ENCODE assay signal across 8 cellular contexts in the genomic region with DNA sequence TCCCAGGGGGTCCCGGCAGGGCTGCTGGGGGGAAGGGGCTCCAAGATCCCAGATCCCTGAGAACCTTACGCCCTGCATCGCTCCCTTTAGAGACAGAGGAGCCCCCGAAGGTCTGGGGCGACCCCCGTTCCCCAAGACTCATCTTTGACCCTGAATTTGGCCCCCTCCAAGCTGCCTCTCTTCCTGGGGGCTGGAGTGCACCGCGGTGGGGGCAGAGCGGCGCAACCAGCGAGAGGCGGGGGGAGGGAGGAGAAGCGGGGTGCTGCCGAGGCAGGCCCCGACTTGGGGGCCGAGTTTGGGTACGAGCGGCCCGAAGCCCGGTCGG. TPM values are rescaled to one million over a fixed set of nuclear protein-coding genes. Genes with fewer than 3 reads are reported as not detected.
DNase-seq lines count a peak whose midpoint lies in the region; ATAC-seq and TF ChIP-seq lines count a peak whose summit lies in the region.

No MANE protein-coding gene starts in this region.

- H3K4me1 ChIP-seq in right lobe of liver (peaks cover 0 to 11% (median 2%) of the 10 kb centered on the region in 4 donors), thymus (ENCODE audit: control insufficient read depth, insufficient read depth, low read length) (no peaks in the 10 kb centered on the region)

- intact Hi-C loops in right lobe of liver (cut with DNase I), result no loop called here

- no peaks in the 10 kb centered on the region for H3K9me3 ChIP-seq in right lobe of liver
- no peaks in the 10 kb centered on the region for H3K9me3 ChIP-seq in thymus (ENCODE audit: control insufficient read depth)

- peaks cover 20% of the 10 kb centered on the region for H3K4me1 Mint-ChIP-seq in activated T-cell treated with anti-CD3 and anti-CD28 coated beads, Interleukin-2, amount 50 U/mL, for 4 hours (ENCODE audit: low read depth)

- 0% methylated on average over 1 of the region's 21 CpGs for WGBS in right lobe of liver (ENCODE audit: insufficient coverage, low coverage, low lambda C conversion rate, missing lambda C conversion rate)
- 6% methylated on average over 21 of the region's 21 CpGs for WGBS in thymus

- no peak for DNase-seq in activated T-cell treated with anti-CD3 and anti-CD28 coated beads, Interleukin-2, amount 50 U/mL, for 4 hours
- no peak for DNase-seq in activated T-cell treated with anti-CD3 and anti-CD28 coated beads, Interleukin-2, amount 50 U/mL, for 1 hour
- no peak for DNase-seq in brain microvascular endothelial cell
- DNase-seq in right lobe of liver, result no peak
- no peak for DNase-seq in activated CD4-positive, CD25-positive, alpha-beta regulatory T cell (lab: John Stamatoyannopoulos, UW)
- no peak for DNase-seq in GOT3 (lab: John Stamatoyannopoulos, UW)

- TF ChIP-seq POLR2A in right lobe of liver (IDR thresholded peaks at IDR 0.05), result no peak

- H3K27me3 Mint-ChIP-seq in activated T-cell treated with anti-CD3 and anti-CD28 coated beads, Interleukin-2, amount 50 U/mL, for 4 hours (ENCODE audit: low read depth), result peaks cover 8% of the 10 kb centered on the region

- no peaks in the 10 kb centered on the region for H3K27me3 ChIP-seq in brain microvascular endothelial cell (replicated peaks)
- peaks cover 0 to 8% of the 10 kb centered on the region in 2 donors for H3K27me3 ChIP-seq in right lobe of liver
- peaks cover 34% of the 10 kb centered on the region for H3K27me3 ChIP-seq in thymus (ENCODE audit: control insufficient read depth, insufficient read depth)

- H3K9me3 Mint-ChIP-seq in activated T-cell treated with anti-CD3 and anti-CD28 coated beads, Interleukin-2, amount 50 U/mL, for 4 hours, result no peaks in the 10 kb centered on the region

- H3K4me3 ChIP-seq in brain microvascular endothelial cell (ENCODE audit: low read depth, low read length) (peak overlapping the region; percentile 58), right lobe of liver (peak overlapping the region; percentile 16 to 53 (median 21)), thymus (ENCODE audit: low read length) (peak overlapping the region; percentile 52)

- H3K27ac ChIP-seq in brain microvascular endothelial cell (no peak overlapping the region), right lobe of liver (no peak overlapping the region), thymus (ENCODE audit: low read depth) (no peak overlapping the region)

- ATAC-seq in activated T-cell treated with anti-CD3 and anti-CD28 coated beads, Interleukin-2, amount 50 U/mL, for 4 hours, result no peak
- ATAC-seq in right lobe of liver (no peak), HG02870 (IDR thresholded peaks at IDR 0.05; ENCODE audit: unreplicated experiment) (no peak)

- no peaks in the 10 kb centered on the region for H3K36me3 Mint-ChIP-seq in activated T-cell treated with anti-CD3 and anti-CD28 coated beads, Interleukin-2, amount 50 U/mL, for 4 hours (ENCODE audit: insufficient read depth)

- TF ChIP-seq CTCF in brain microvascular endothelial cell (IDR thresholded peaks at IDR 0.05; ENCODE audit: low read depth, low read length, missing control alignments), result no peak
- no peak for TF ChIP-seq CTCF in right lobe of liver (IDR thresholded peaks at IDR 0.05)

- H3K4me3 Mint-ChIP-seq in activated T-cell treated with anti-CD3 and anti-CD28 coated beads, Interleukin-2, amount 50 U/mL, for 4 hours, result peak overlapping the region; percentile 43

- H3K36me3 ChIP-seq in brain microvascular endothelial cell (replicated peaks) (no peaks in the 10 kb centered on the region), right lobe of liver (no peaks in the 10 kb centered on the region), thymus (ENCODE audit: control insufficient read depth, insufficient read depth) (no peaks in the 10 kb centered on the region)

- in situ Hi-C loops in brain microvascular endothelial cell (cut with HindIII; ENCODE audit: low pct_ligation_motif_present, low sequenced_read_pairs), result no loop called here

RNA-seq across cellular contexts. Expression of a gene that starts 5.4 kb away (rescaled TPM):
- 1 to 10 TPM; 1.2 to 2.1 (median 1.4) TPM for total RNA-seq in activated T-cell treated with anti-CD3 and anti-CD28 coated beads, Interleukin-2, amount 50 U/mL, for 4 hours
- 1 to 10 TPM in 5 of 6 experiments, under 1 TPM in 1; 0.70 to 2.3 (median 1.5) TPM for total RNA-seq in right lobe of liver
- polyA plus RNA-seq in thymus, result 4.6 TPM

RNA-seq across cellular contexts. Expression of a gene that starts 30.9 kb away (rescaled TPM):
- 100 to 1,000 TPM; 137 to 149 (median 145) TPM for total RNA-seq in activated T-cell treated with anti-CD3 and anti-CD28 coated beads, Interleukin-2, amount 50 U/mL, for 4 hours
- total RNA-seq in right lobe of liver, result 1 to 10 TPM; 1.1 to 3.2 (median 2.1) TPM
- polyA plus RNA-seq in thymus, result 51.6 TPM

RNA-seq across cellular contexts. Expression of a gene that starts 57.5 kb away (rescaled TPM):
- total RNA-seq in activated T-cell treated with anti-CD3 and anti-CD28 coated beads, Interleukin-2, amount 50 U/mL, for 4 hours, result 10 to 100 TPM; 69.3 to 80.2 (median 76.5) TPM
- 10 to 100 TPM in 3 of 6 experiments, 1 to 10 TPM in 3; 8.9 to 13.1 (median 10.7) TPM for total RNA-seq in right lobe of liver
- polyA plus RNA-seq in thymus, result 8.6 TPM

RNA-seq across cellular contexts. Expression of a gene that starts 58.3 kb away (rescaled TPM):
- total RNA-seq in activated T-cell treated with anti-CD3 and anti-CD28 coated beads, Interleukin-2, amount 50 U/mL, for 4 hours, result not detected
- under 1 TPM in 1 of 6 experiments, not detected in 5; 0.26 TPM for total RNA-seq in right lobe of liver
- polyA plus RNA-seq in thymus, result not detected

Comparison
In these comparisons a context has a peak if more than half of its experiments do, and no peak if none do; other contexts are left out.
1. RNA of a gene that starts 30.9 kb away (total RNA-seq): 137 to 149 TPM in activated T-cell treated with anti-CD3 and anti-CD28 coated beads, Interleukin-2, amount 50 U/mL, for 4 hours; 1.1 to 3.2 TPM in right lobe of liver; every median in the first group is over 10 times any median in the second.
2. RNA of a gene that starts 57.5 kb away (total RNA-seq): 69.3 to 80.2 TPM in activated T-cell treated with anti-CD3 and anti-CD28 coated beads, Interleukin-2, amount 50 U/mL, for 4 hours; 8.9 to 13.1 TPM in right lobe of liver; every median in the first group is over 4 times any median in the second.
3. Peak in every context shown above with its lines, with median percentiles within 50 percentile points of each other: H3K4me3 ChIP-seq.